8 cellular contexts compared by ENCODE assay signal in the genomic region with DNA sequence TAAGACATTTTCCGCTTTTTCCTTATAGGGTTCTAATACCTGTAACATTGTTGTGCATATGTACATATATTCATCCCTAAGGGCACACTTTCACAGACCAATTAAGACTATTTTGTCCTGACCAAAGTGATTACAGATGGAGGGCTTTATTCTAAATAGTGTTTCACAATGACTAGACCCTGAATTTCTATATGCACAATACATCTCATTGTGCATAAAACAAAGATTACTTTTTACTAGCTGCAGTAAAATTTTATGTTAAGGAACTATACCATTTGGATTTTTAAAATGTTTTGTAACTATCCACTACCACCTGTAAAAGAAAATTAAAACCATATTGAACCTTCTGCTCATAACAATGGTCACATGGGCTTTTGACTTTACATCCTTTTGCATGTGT.
"Had no signal": no experiment of that assay in that cellular context is flagged by ENCODE, and none has a peak within 500 bp of the region (broad histone marks: within the 10 kb centered on the region; RNA-seq: fewer than 3 reads in every experiment).

No MANE protein-coding gene starts in this region.

- H2AFZ ChIP-seq: GM23248 had no signal

- DNase-seq: GM23248, GOT3, H7, HCEC 1CT, HFFc6, IMR-90, KG1 had no signal

- H3K27ac ChIP-seq: GM23248 had no signal

- H3K4me3 ChIP-seq: GM23248, K562 had no signal

- ATAC-seq: K562 had no signal

- FAIRE-seq: K562 had no signal

- H3K9ac ChIP-seq: GM23248 had no signal
